In the genomic region with DNA sequence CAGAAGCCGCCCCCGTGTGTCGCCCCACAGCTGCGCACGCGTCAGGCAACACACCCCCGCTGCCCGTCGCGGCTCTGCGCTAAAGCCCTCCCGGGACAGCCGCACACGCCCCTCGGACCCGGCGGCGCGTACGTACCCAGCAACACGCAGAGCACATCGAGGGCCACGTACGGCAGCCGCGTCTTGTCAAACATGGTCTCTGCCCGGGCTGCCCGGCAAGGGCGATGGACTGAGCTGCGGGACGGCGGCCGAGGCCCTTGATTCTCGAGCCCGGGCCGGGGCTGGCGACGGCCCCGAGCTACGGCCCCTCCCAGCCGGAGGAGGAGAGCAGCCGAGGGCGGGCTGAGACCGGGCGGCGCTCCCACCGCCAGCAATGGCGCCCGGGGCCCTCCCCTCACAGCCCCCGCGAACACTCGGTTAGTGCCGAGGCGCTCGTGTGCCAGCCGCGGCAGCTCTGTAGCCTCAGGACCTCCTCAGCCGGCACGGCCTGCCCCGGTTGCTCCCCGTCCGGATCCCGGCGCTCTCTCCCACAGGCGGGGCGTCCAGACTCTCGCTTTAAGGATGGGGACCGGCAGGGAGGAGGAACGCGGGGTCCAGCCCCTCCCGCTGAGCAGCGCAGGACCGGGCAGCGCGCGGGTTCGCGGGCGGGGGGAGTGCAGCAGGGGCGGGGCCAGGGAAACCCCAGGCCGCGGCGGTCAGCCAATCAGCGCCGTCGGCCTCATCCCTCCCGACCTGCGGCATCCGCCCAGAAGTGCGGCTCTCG, we compare ENCODE assay signal across 1 cellular context.
TF ChIP-seq lines count a peak whose summit lies in the region.

A gene (minus strand): TSS at position 529 of the 763 bp plus-strand sequence. CDS start 335 bp downstream, at position 194.

TF ChIP-seq in HepG2, 621 proteins besides CTCF, POLR2A, EP300 and RAD21 (continued from another document and continues in another):
- TF ChIP-seq, protein P1, sequence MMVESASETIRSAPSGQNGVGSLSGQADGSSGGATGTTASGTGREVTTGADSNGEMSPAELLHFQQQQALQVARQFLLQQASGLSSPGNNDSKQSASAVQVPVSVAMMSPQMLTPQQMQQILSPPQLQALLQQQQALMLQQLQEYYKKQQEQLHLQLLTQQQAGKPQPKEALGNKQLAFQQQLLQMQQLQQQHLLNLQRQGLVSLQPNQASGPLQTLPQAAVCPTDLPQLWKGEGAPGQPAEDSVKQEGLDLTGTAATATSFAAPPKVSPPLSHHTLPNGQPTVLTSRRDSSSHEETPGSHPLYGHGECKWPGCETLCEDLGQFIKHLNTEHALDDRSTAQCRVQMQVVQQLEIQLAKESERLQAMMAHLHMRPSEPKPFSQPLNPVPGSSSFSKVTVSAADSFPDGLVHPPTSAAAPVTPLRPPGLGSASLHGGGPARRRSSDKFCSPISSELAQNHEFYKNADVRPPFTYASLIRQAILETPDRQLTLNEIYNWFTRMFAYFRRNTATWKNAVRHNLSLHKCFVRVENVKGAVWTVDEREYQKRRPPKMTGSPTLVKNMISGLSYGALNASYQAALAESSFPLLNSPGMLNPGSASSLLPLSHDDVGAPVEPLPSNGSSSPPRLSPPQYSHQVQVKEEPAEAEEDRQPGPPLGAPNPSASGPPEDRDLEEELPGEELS (CRISPR knock-in tag; IDR thresholded peaks at IDR 0.05) = 0 out of 2 replicates have a peak, but pooled peaks have one; percentile 9
- TF ChIP-seq, protein P2, sequence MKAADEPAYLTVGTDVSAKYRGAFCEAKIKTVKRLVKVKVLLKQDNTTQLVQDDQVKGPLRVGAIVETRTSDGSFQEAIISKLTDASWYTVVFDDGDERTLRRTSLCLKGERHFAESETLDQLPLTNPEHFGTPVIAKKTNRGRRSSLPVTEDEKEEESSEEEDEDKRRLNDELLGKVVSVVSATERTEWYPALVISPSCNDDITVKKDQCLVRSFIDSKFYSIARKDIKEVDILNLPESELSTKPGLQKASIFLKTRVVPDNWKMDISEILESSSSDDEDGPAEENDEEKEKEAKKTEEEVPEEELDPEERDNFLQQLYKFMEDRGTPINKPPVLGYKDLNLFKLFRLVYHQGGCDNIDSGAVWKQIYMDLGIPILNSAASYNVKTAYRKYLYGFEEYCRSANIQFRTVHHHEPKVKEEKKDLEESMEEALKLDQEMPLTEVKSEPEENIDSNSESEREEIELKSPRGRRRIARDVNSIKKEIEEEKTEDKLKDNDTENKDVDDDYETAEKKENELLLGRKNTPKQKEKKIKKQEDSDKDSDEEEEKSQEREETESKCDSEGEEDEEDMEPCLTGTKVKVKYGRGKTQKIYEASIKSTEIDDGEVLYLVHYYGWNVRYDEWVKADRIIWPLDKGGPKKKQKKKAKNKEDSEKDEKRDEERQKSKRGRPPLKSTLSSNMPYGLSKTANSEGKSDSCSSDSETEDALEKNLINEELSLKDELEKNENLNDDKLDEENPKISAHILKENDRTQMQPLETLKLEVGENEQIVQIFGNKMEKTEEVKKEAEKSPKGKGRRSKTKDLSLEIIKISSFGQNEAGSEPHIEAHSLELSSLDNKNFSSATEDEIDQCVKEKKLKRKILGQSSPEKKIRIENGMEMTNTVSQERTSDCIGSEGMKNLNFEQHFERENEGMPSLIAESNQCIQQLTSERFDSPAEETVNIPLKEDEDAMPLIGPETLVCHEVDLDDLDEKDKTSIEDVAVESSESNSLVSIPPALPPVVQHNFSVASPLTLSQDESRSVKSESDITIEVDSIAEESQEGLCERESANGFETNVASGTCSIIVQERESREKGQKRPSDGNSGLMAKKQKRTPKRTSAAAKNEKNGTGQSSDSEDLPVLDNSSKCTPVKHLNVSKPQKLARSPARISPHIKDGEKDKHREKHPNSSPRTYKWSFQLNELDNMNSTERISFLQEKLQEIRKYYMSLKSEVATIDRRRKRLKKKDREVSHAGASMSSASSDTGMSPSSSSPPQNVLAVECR (CRISPR knock-in tag; IDR thresholded peaks at IDR 0.05; ENCODE audit: borderline replicate concordance) = peak; percentile 85
- TF ChIP-seq, protein P3, sequence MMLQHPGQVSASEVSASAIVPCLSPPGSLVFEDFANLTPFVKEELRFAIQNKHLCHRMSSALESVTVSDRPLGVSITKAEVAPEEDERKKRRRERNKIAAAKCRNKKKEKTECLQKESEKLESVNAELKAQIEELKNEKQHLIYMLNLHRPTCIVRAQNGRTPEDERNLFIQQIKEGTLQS (CRISPR knock-in tag; IDR thresholded peaks at IDR 0.05) = 0 out of 2 replicates have a peak, but pooled peaks have one; percentile 35
- TF ChIP-seq, protein P4, sequence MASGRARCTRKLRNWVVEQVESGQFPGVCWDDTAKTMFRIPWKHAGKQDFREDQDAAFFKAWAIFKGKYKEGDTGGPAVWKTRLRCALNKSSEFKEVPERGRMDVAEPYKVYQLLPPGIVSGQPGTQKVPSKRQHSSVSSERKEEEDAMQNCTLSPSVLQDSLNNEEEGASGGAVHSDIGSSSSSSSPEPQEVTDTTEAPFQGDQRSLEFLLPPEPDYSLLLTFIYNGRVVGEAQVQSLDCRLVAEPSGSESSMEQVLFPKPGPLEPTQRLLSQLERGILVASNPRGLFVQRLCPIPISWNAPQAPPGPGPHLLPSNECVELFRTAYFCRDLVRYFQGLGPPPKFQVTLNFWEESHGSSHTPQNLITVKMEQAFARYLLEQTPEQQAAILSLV (CRISPR knock-in tag; IDR thresholded peaks at IDR 0.05; ENCODE audit: borderline replicate concordance) = no peak
- TF ChIP-seq ZNF563 (CRISPR knock-in tag; IDR thresholded peaks at IDR 0.05) (peak; percentile 96), HDAC1 (CRISPR knock-in tag; IDR thresholded peaks at IDR 0.05) (peak; percentile 68; the same call in 1 of the 2 replicates), ZNF792 (CRISPR knock-in tag; IDR thresholded peaks at IDR 0.05) (peak; percentile 52; the same call in 1 of the 2 replicates), SRY (CRISPR knock-in tag; IDR thresholded peaks at IDR 0.05) (0 out of 2 replicates have a peak, but pooled peaks have one; percentile 25), ZNF598 (CRISPR knock-in tag; IDR thresholded peaks at IDR 0.05; ENCODE audit: borderline replicate concordance) (peak; percentile 77; the same call in 1 of the 2 replicates), ASH2L (IDR thresholded peaks at IDR 0.05; ENCODE audit: insufficient read length, low read depth, low read length) (peak; percentile 87), AGO2 (optimal IDR thresholded peaks at IDR 0.05; ENCODE audit: low read depth, low read length) (peak; percentile 70), ZNF431 (CRISPR knock-in tag; IDR thresholded peaks at IDR 0.05; ENCODE audit: borderline replicate concordance, low read depth) (no peak), ZNF7 (CRISPR knock-in tag; IDR thresholded peaks at IDR 0.05) (no peak), RBFOX2 (IDR thresholded peaks at IDR 0.05; ENCODE audit: low read depth, low read length) (peak; percentile 91), ZNF205 (CRISPR knock-in tag; IDR thresholded peaks at IDR 0.05) (no peak), ZNF709 (CRISPR knock-in tag; IDR thresholded peaks at IDR 0.05) (peak; percentile 90; the same call in 1 of the 2 replicates), ZNF207 (IDR thresholded peaks at IDR 0.05; ENCODE audit: borderline replicate concordance) (no peak), SOX6 (IDR thresholded peaks at IDR 0.05) (no peak), SOX6 (CRISPR knock-in tag; IDR thresholded peaks at IDR 0.05) (peak; percentile 56; the same call in 1 of the 2 replicates), HNRNPH1 (optimal IDR thresholded peaks at IDR 0.05; ENCODE audit: low read depth, low read length) (no peak), REPIN1 (CRISPR knock-in tag; IDR thresholded peaks at IDR 0.05; ENCODE audit: borderline replicate concordance, low read depth) (0 out of 2 replicates have a peak, but pooled peaks have one; percentile 12), RBAK (CRISPR knock-in tag; IDR thresholded peaks at IDR 0.05) (no peak), ZNF225 (CRISPR knock-in tag; IDR thresholded peaks at IDR 0.05) (peak; percentile 77), ZNF616 (CRISPR knock-in tag; IDR thresholded peaks at IDR 0.05; ENCODE audit: low read depth) (peak; percentile 56; the same call in 1 of the 2 replicates), ZNF891 (CRISPR knock-in tag; IDR thresholded peaks at IDR 0.05) (peak; percentile 67), ZC3H4 (CRISPR knock-in tag; IDR thresholded peaks at IDR 0.05; ENCODE audit: borderline replicate concordance) (peak; percentile 21; the same call in 1 of the 2 replicates), ZNF781 (CRISPR knock-in tag; IDR thresholded peaks at IDR 0.05; ENCODE audit: borderline replicate concordance, not compliant biosample characterization) (peak; percentile 7), KLF12 (CRISPR knock-in tag; IDR thresholded peaks at IDR 0.05; ENCODE audit: borderline replicate concordance) (peak; percentile 85; the same call in 1 of the 2 replicates), ZMYM2 (CRISPR knock-in tag; IDR thresholded peaks at IDR 0.05) (peak; percentile 66; the same call in 1 of the 2 replicates), EEA1 (CRISPR knock-in tag; IDR thresholded peaks at IDR 0.05; ENCODE audit: borderline replicate concordance) (peak; percentile 65; the same call in 1 of the 2 replicates), MIER3 (CRISPR knock-in tag; IDR thresholded peaks at IDR 0.05; ENCODE audit: borderline replicate concordance) (peak; percentile 51; the same call in 1 of the 2 replicates), ZNF343 (CRISPR knock-in tag; IDR thresholded peaks at IDR 0.05) (no peak), SOX13 (IDR thresholded peaks at IDR 0.05) (no peak), SOX13 (CRISPR knock-in tag; conservative IDR thresholded peaks at IDR 0.05 in 1 of 2, IDR thresholded peaks at IDR 0.05 in 1 of 2) (peak in 1 of 2 experiments; percentile 16; a peak in 1 of 4 replicates), KMT2B (CRISPR knock-in tag; IDR thresholded peaks at IDR 0.05) (peak; percentile 85), SSRP1 (CRISPR knock-in tag; IDR thresholded peaks at IDR 0.05) (no peak), SMARCC2 (IDR thresholded peaks at IDR 0.05) (no peak), NFE2 (CRISPR knock-in tag; IDR thresholded peaks at IDR 0.05) (no peak), ZNF567 (CRISPR knock-in tag; IDR thresholded peaks at IDR 0.05; ENCODE audit: borderline replicate concordance) (0 out of 2 replicates have a peak, but pooled peaks have one; percentile 57), ZBTB7B (CRISPR knock-in tag; IDR thresholded peaks at IDR 0.05) (peak; percentile 51; the same call in 1 of the 2 replicates), SP4 (CRISPR knock-in tag; IDR thresholded peaks at IDR 0.05) (peak; percentile 89), SP140L (CRISPR knock-in tag; IDR thresholded peaks at IDR 0.05; ENCODE audit: borderline replicate concordance) (0 out of 2 replicates have a peak, but pooled peaks have one; percentile 5)
- TF ChIP-seq, protein P5, sequence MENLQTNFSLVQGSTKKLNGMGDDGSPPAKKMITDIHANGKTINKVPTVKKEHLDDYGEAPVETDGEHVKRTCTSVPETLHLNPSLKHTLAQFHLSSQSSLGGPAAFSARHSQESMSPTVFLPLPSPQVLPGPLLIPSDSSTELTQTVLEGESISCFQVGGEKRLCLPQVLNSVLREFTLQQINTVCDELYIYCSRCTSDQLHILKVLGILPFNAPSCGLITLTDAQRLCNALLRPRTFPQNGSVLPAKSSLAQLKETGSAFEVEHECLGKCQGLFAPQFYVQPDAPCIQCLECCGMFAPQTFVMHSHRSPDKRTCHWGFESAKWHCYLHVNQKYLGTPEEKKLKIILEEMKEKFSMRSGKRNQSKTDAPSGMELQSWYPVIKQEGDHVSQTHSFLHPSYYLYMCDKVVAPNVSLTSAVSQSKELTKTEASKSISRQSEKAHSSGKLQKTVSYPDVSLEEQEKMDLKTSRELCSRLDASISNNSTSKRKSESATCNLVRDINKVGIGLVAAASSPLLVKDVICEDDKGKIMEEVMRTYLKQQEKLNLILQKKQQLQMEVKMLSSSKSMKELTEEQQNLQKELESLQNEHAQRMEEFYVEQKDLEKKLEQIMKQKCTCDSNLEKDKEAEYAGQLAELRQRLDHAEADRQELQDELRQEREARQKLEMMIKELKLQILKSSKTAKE (CRISPR knock-in tag; IDR thresholded peaks at IDR 0.05; ENCODE audit: borderline replicate concordance) = peak; percentile 14; the same call in 1 of the 2 replicates
- TF ChIP-seq, protein P6, sequence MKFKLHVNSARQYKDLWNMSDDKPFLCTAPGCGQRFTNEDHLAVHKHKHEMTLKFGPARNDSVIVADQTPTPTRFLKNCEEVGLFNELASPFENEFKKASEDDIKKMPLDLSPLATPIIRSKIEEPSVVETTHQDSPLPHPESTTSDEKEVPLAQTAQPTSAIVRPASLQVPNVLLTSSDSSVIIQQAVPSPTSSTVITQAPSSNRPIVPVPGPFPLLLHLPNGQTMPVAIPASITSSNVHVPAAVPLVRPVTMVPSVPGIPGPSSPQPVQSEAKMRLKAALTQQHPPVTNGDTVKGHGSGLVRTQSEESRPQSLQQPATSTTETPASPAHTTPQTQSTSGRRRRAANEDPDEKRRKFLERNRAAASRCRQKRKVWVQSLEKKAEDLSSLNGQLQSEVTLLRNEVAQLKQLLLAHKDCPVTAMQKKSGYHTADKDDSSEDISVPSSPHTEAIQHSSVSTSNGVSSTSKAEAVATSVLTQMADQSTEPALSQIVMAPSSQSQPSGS (CRISPR knock-in tag; IDR thresholded peaks at IDR 0.05) = peak; percentile 10; the same call in 1 of the 2 replicates
- TF ChIP-seq, protein P7, sequence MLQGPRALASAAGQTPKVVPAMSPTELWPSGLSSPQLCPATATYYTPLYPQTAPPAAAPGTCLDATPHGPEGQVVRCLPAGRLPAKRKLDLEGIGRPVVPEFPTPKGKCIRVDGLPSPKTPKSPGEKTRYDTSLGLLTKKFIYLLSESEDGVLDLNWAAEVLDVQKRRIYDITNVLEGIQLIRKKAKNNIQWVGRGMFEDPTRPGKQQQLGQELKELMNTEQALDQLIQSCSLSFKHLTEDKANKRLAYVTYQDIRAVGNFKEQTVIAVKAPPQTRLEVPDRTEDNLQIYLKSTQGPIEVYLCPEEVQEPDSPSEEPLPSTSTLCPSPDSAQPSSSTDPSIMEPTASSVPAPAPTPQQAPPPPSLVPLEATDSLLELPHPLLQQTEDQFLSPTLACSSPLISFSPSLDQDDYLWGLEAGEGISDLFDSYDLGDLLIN (CRISPR knock-in tag; IDR thresholded peaks at IDR 0.05; ENCODE audit: borderline replicate concordance) = no peak
- TF ChIP-seq, protein P8, sequence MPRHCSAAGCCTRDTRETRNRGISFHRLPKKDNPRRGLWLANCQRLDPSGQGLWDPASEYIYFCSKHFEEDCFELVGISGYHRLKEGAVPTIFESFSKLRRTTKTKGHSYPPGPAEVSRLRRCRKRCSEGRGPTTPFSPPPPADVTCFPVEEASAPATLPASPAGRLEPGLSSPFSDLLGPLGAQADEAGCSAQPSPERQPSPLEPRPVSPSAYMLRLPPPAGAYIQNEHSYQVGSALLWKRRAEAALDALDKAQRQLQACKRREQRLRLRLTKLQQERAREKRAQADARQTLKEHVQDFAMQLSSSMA (CRISPR knock-in tag; IDR thresholded peaks at IDR 0.05) = peak; percentile 94
- TF ChIP-seq, protein P9, sequence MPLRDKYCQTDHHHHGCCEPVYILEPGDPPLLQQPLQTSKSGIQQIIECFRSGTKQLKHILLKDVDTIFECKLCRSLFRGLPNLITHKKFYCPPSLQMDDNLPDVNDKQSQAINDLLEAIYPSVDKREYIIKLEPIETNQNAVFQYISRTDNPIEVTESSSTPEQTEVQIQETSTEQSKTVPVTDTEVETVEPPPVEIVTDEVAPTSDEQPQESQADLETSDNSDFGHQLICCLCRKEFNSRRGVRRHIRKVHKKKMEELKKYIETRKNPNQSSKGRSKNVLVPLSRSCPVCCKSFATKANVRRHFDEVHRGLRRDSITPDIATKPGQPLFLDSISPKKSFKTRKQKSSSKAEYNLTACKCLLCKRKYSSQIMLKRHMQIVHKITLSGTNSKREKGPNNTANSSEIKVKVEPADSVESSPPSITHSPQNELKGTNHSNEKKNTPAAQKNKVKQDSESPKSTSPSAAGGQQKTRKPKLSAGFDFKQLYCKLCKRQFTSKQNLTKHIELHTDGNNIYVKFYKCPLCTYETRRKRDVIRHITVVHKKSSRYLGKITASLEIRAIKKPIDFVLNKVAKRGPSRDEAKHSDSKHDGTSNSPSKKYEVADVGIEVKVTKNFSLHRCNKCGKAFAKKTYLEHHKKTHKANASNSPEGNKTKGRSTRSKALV (CRISPR knock-in tag; IDR thresholded peaks at IDR 0.05) = peak; percentile 75; the same call in 1 of the 2 replicates
